In genomic region chr6:1878330-1878729, GRCh38 we compare ENCODE assay signal across 29 cellular contexts.
"Had no signal": no experiment of that assay in that cellular context is flagged by ENCODE, and none has a peak within 500 bp of the region (broad histone marks: within the 10 kb centered on the region; RNA-seq: fewer than 3 reads in every experiment).

No MANE protein-coding gene starts in this region.

- H3K9me3 ChIP-seq: colonic mucosa, esophagus muscularis mucosa, esophagus squamous epithelium, gastrocnemius medialis, gastroesophageal sphincter, heart left ventricle, heart right ventricle had no signal

- H3K4me3 ChIP-seq: colonic mucosa, coronary artery, dorsolateral prefrontal cortex, esophagus muscularis mucosa, esophagus squamous epithelium, gastrocnemius medialis, gastroesophageal sphincter, heart left ventricle, heart right ventricle had no signal

- H3K36me3 ChIP-seq: colonic mucosa, esophagus muscularis mucosa, esophagus squamous epithelium, gastrocnemius medialis, gastroesophageal sphincter, heart left ventricle, heart right ventricle had no signal

- H3K9me3 Mint-ChIP-seq: dendritic cell treated with granulocyte-macrophage colony-stimulating factor and Interleukin-4, amounts not matched to agents 40 ng/mL and 50 ng/mL, for 4 days; effector memory CD8-positive, alpha-beta T cell; endodermal cell had no signal

- H3K27ac ChIP-seq: colonic mucosa, coronary artery, dorsolateral prefrontal cortex, epithelial cell of prostate, esophagus muscularis mucosa, esophagus squamous epithelium, foreskin keratinocyte, gastrocnemius medialis, gastroesophageal sphincter, heart left ventricle, heart right ventricle had no signal

- H3K27ac Mint-ChIP-seq: dendritic cell treated with granulocyte-macrophage colony-stimulating factor and Interleukin-4, amounts not matched to agents 40 ng/mL and 50 ng/mL, for 4 days; effector memory CD8-positive, alpha-beta T cell; endodermal cell had no signal

- H3K4me1 ChIP-seq: colonic mucosa, esophagus squamous epithelium, foreskin keratinocyte, gastrocnemius medialis, gastroesophageal sphincter had no signal

- H3K4me3 Mint-ChIP-seq: dendritic cell treated with granulocyte-macrophage colony-stimulating factor and Interleukin-4, amounts not matched to agents 40 ng/mL and 50 ng/mL, for 4 days; effector memory CD8-positive, alpha-beta T cell; endodermal cell had no signal

- DNase-seq: colonic mucosa; cortex of kidney; dermis blood vessel endothelial cell; dorsolateral prefrontal cortex; effector CD4-positive, alpha-beta T cell; effector CD8-positive, alpha-beta T cell; effector memory CD4-positive, alpha-beta T cell; effector memory CD8-positive, alpha-beta T cell; endodermal cell; erythroblast; esophagus squamous epithelium; foreskin fibroblast; foreskin keratinocyte; foreskin melanocyte; gastrocnemius medialis; glutamatergic neuron; head of caudate nucleus; heart left ventricle; heart right ventricle had no signal

- H3K27me3 ChIP-seq: colonic mucosa, dorsolateral prefrontal cortex, esophagus muscularis mucosa, esophagus squamous epithelium, foreskin keratinocyte, gastrocnemius medialis, gastroesophageal sphincter had no signal

- FAIRE-seq: colon, endometrium, endothelial cell of umbilical vein, frontal cortex had no signal

- H3K27me3 Mint-ChIP-seq: dendritic cell treated with granulocyte-macrophage colony-stimulating factor and Interleukin-4, amounts not matched to agents 40 ng/mL and 50 ng/mL, for 4 days; effector memory CD8-positive, alpha-beta T cell had no signal

- ATAC-seq: effector memory CD8-positive, alpha-beta T cell; esophagus mucosa; foreskin keratinocyte; gastrocnemius medialis; gastroesophageal sphincter; heart left ventricle; heart right ventricle had no signal
